ENCODE assay signal across 10 cellular contexts in genomic region chrX:124232523-124233201, GRCh38.
DNase-seq lines count a peak whose midpoint lies in the region; ATAC-seq and TF ChIP-seq lines count a peak whose summit lies in the region.
"Had no signal": no experiment of that assay in that cellular context is flagged by ENCODE, and none has a peak within 500 bp of the region (broad histone marks: within the 10 kb centered on the region; RNA-seq: fewer than 3 reads in every experiment).

No MANE protein-coding gene starts in this region.

- H3K27me3 Mint-ChIP-seq in activated CD8-positive, alpha-beta memory T cell treated with anti-CD3 and anti-CD28 coated beads, Interleukin-2, amount 10 ng/mL, durations not matched to agents 7 days and 5 days, result no peaks in the 10 kb centered on the region
- peaks cover 2% of the 10 kb centered on the region for H3K27me3 Mint-ChIP-seq in endodermal cell (ENCODE audit: insufficient read depth)

- H3K4me3 ChIP-seq in PC-3 (ENCODE audit: low read length) (no peak overlapping the region), endodermal cell (ENCODE audit: low read length) (no peak overlapping the region)

- H4K20me1 ChIP-seq in PC-3 (ENCODE audit: low read length), result no peaks in the 10 kb centered on the region

- no peaks in the 10 kb centered on the region for H3K9me3 Mint-ChIP-seq in activated CD8-positive, alpha-beta memory T cell treated with anti-CD3 and anti-CD28 coated beads, Interleukin-2, amount 10 ng/mL, durations not matched to agents 7 days and 5 days (ENCODE audit: low read depth)
- H3K9me3 Mint-ChIP-seq in endodermal cell, result no peaks in the 10 kb centered on the region

- no peaks in the 10 kb centered on the region for H3F3A ChIP-seq in PC-3 (ENCODE audit: low read length, unreplicated experiment)

- no peak overlapping the region for H3K4me2 ChIP-seq in PC-3 (ENCODE audit: low read length)

- peak; percentile 78 for ATAC-seq in activated CD8-positive, alpha-beta memory T cell treated with anti-CD3 and anti-CD28 coated beads, Interleukin-2, amount 10 ng/mL, durations not matched to agents 7 days and 5 days
- ATAC-seq in HG02885 (IDR thresholded peaks at IDR 0.05; ENCODE audit: poor library complexity, unreplicated experiment), result peak; percentile 85
- ATAC-seq in PC-3, result peak; percentile 37; the same call in 1 of the 2 replicates

- peak overlapping the region; percentile 61 for H3K27ac Mint-ChIP-seq in activated CD8-positive, alpha-beta memory T cell treated with anti-CD3 and anti-CD28 coated beads, Interleukin-2, amount 10 ng/mL, durations not matched to agents 7 days and 5 days
- H3K27ac Mint-ChIP-seq in endodermal cell, result no peak overlapping the region

- H3K79me2 ChIP-seq in PC-3 (ENCODE audit: low read length), result no peaks in the 10 kb centered on the region

- no peaks in the 10 kb centered on the region for H3K9me2 ChIP-seq in PC-3 (replicated peaks; ENCODE audit: low read length)

- H3K9me3 ChIP-seq in PC-3 (ENCODE audit: low read length) (no peaks in the 10 kb centered on the region), endodermal cell (ENCODE audit: control insufficient read depth, low read length) (no peaks in the 10 kb centered on the region)

- peaks cover 29% of the 10 kb centered on the region for H3K4me1 Mint-ChIP-seq in activated CD8-positive, alpha-beta memory T cell treated with anti-CD3 and anti-CD28 coated beads, Interleukin-2, amount 10 ng/mL, durations not matched to agents 7 days and 5 days
- peaks cover 41% of the 10 kb centered on the region for H3K4me1 Mint-ChIP-seq in endodermal cell

- H3K9ac ChIP-seq in PC-3 (ENCODE audit: low read length) (no peak overlapping the region), endodermal cell (ENCODE audit: extremely low read depth, low read length, poor library complexity, severe bottlenecking) (no peak overlapping the region)

- intact Hi-C loops in PC-3 (cut with micrococcal nuclease), result no loop called here

- no peak overlapping the region for H2AFZ ChIP-seq in PC-3 (ENCODE audit: low read length)

- BruUV-seq in PC-3 (replicated peaks; lab: Mats Ljungman, UMichigan), result no TSS peak

- no peak overlapping the region for H3K4me3 Mint-ChIP-seq in activated CD8-positive, alpha-beta memory T cell treated with anti-CD3 and anti-CD28 coated beads, Interleukin-2, amount 10 ng/mL, durations not matched to agents 7 days and 5 days
- no peak overlapping the region for H3K4me3 Mint-ChIP-seq in endodermal cell

- 57% methylated on average over 3 of the region's 3 CpGs; no CpG with 5 or more reads in 1 of the 2 experiments for WGBS in endodermal cell (ENCODE audit: insufficient coverage in 1 of 2, insufficient read length in 1 of 2), 2 experiments

- POLR2A ChIA-PET in PC-3 (lab: Charles Lee; ENCODE audit: unreplicated experiment), result no interaction called here

- H3K36me3 Mint-ChIP-seq in activated CD8-positive, alpha-beta memory T cell treated with anti-CD3 and anti-CD28 coated beads, Interleukin-2, amount 10 ng/mL, durations not matched to agents 7 days and 5 days, result peaks cover 2% of the 10 kb centered on the region
- H3K36me3 Mint-ChIP-seq in endodermal cell (ENCODE audit: low read depth), result no peaks in the 10 kb centered on the region

- H3K4me1 ChIP-seq in PC-3 (ENCODE audit: insufficient read depth, low read length) (no peaks in the 10 kb centered on the region; the same call in 1 of the 2 replicates), endodermal cell (ENCODE audit: control insufficient read depth, insufficient read depth, low read length) (no peaks in the 10 kb centered on the region)

- no peaks in the 10 kb centered on the region for H3K27me3 ChIP-seq in PC-3 (ENCODE audit: low read length)
- H3K27me3 ChIP-seq in endodermal cell (ENCODE audit: control insufficient read depth, insufficient read depth, low read length, poor library complexity, severe bottlenecking), result no peaks in the 10 kb centered on the region

- H3K27ac ChIP-seq in PC-3 (ENCODE audit: low read length) (no peak overlapping the region), endodermal cell (ENCODE audit: low read depth, low read length) (no peak overlapping the region)
- H3K27ac ChIP-seq: VCaP had no signal

- TF ChIP-seq CTCF in PC-3 (conservative IDR thresholded peaks at IDR 0.05; ENCODE audit: low read depth, low read length) (no peak), endodermal cell (conservative IDR thresholded peaks at IDR 0.05) (no peak)

- DNase-seq in activated CD8-positive, alpha-beta memory T cell treated with anti-CD3 and anti-CD28 coated beads, Interleukin-2, amount 10 ng/mL, durations not matched to agents 7 days and 5 days, result peak; percentile 58
- DNase-seq in activated CD8-positive, alpha-beta memory T cell treated with anti-CD3 and anti-CD28 coated beads, Interleukin-2, amount 50 U/mL, for 4 hours, result no peak
- peak; percentile 46 for DNase-seq in PC-3
- peak; percentile 49 for DNase-seq in stimulated activated CD4-positive, alpha-beta T cell treated with anti-CD3 and anti-CD28 coated beads, Interleukin-4, amount 100 ng/mL, for 1 hour
- no peak for DNase-seq in NCI-H345 (lab: John Stamatoyannopoulos, UW)
- no peak for DNase-seq in endodermal cell
- no peak for DNase-seq in NCI-H1417 (lab: John Stamatoyannopoulos, UW)
- DNase-seq: NCI-H146 had no signal

- CTCF ChIA-PET in activated CD8-positive, alpha-beta memory T cell treated with anti-CD3 and anti-CD28 coated beads, Interleukin-2, amount 10 ng/mL, durations not matched to agents 7 days and 5 days (lab: Charles Lee), result no interaction called here
- CTCF ChIA-PET in PC-3 (lab: Charles Lee), result interaction anchor here (0.6 kb wide), 1 partner anchor 102 kb away, joined by 3 read pairs; no protein-coding TSS in a partner anchor

- H3K36me3 ChIP-seq in PC-3 (ENCODE audit: low read depth, low read length), result no peaks in the 10 kb centered on the region
- no peaks in the 10 kb centered on the region for H3K36me3 ChIP-seq in endodermal cell (ENCODE audit: control insufficient read depth, insufficient read depth, low read length)

Comparison
In these comparisons a context has a peak if more than half of its experiments do, and no peak if none do; other contexts are left out.
1. DNase-seq: peak in activated CD8-positive, alpha-beta memory T cell treated with anti-CD3 and anti-CD28 coated beads, Interleukin-2, amount 10 ng/mL, durations not matched to agents 7 days and 5 days (single experiment), PC-3 (single experiment) and stimulated activated CD4-positive, alpha-beta T cell treated with anti-CD3 and anti-CD28 coated beads, Interleukin-4, amount 100 ng/mL, for 1 hour (single experiment); none in activated CD8-positive, alpha-beta memory T cell treated with anti-CD3 and anti-CD28 coated beads, Interleukin-2, amount 50 U/mL, for 4 hours (single experiment), NCI-H345 (single experiment), endodermal cell (single experiment) and NCI-H1417 (0 of 3).
2. Peak in every context shown above with its lines, with median percentiles within 50 percentile points of each other: ATAC-seq.